In the genomic region with DNA sequence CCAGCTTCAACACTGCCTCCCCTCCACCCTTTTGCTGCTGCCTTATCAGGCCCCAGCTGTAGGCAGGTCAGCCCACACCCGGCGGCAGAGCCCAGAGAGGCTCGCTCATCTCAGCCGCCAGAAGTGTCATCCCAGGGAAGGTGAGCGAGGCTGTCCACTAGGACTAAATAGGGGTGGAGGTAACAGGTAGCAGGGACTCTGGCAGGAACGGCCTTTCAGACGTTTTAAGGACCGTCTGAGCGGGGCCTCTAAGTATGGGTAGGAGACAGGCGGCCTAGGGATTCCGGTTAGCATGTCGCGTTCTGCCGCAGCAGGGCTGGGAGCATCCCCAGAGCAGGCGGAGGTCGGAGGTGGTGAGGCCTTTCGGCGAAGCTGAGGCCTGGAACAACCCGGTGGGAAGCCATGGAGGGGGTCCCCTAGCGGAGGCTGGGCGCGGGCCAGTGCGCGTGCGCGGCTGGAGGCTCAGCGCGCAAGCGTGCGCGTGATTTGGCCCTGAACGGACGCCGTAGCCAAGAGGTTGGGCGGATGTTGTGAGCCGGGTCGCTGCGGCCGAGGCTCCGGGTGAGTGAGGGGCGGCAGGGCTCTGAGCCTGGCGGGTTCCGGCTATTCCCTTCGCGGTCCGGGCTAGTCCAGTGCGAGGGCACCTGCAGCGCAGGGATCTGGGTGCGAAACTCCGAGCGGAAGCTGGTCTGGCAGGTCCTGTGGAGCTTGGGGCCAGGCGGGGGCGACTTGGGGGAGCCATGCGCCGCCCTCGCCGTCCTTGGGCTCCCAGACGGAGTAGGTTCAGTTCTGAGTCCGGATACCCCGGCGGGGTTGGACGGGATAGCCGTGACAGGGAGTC, we compare ENCODE assay signal across 8 cellular contexts. TPM values are rescaled to one million over a fixed set of nuclear protein-coding genes. Genes with fewer than 3 reads are reported as not detected.
DNase-seq lines count a peak whose midpoint lies in the region; ATAC-seq and TF ChIP-seq lines count a peak whose summit lies in the region.

A gene (minus strand): TSS at position 429 of the 841 bp plus-strand sequence. CDS start 783 bp downstream, outside the sequence.
A gene (plus strand): TSS at position 512 of the 841 bp plus-strand sequence. CDS start 1,609 bp downstream, outside the sequence.

- no peaks in the 10 kb centered on the region; the same call in 1 of the 2 replicates for H3K27me3 Mint-ChIP-seq in HFFc6 (ENCODE audit: insufficient read depth)

- peaks cover 5% of the 10 kb centered on the region; the same call in 1 of the 2 replicates for H3K36me3 Mint-ChIP-seq in HFFc6 (ENCODE audit: low read depth)

- H3K36me3 ChIP-seq in Peyer's patch (peaks cover 0 to 5% (median 0%) of the 10 kb centered on the region in 3 donors), rectal smooth muscle tissue (ENCODE audit: control insufficient read depth, insufficient read depth, low read length) (no peaks in the 10 kb centered on the region), aorta (ENCODE audit: control insufficient read depth in 1 of 2, insufficient read depth in 2 of 2, low read length in 1 of 2) (no peaks in the 10 kb centered on the region)

- WGBS in aorta, 2 donors: 3% methylated on average over 56 to 63 of the region's 63 CpGs

- DNase-seq in GM03348 (ENCODE audit: low spot score): peak; percentile 95
- peak; percentile 74 for DNase-seq in HFFc6
- DNase-seq in Peyer's patch: peak; percentile 78 to 95 (median 94)
- peak; percentile 77 for DNase-seq in activated naive CD8-positive, alpha-beta T cell treated with anti-CD3 and anti-CD28 coated beads, Interleukin-2, amount 50 U/mL, for 16 hours (ENCODE audit: low read depth, low spot score)
- DNase-seq in left cardiac atrium: peak; percentile 95
- peak; percentile 93 to 98 for DNase-seq in aorta
- DNase-seq in Kasumi-1 (lab: John Stamatoyannopoulos, UW): no peak

- peak; percentile 52 to 60 for TF ChIP-seq POLR2A in Peyer's patch (IDR thresholded peaks at IDR 0.05)

- intact Hi-C loops in left cardiac atrium (cut with DNase I): no loop called here
- intact Hi-C loops in aorta (cut with DNase I): no loop called here

- H3K27ac ChIP-seq in Peyer's patch: peak within 1 kb of the TSS; percentile 65 to 83 (median 76)
- H3K27ac ChIP-seq in rectal smooth muscle tissue (ENCODE audit: low read depth, low read length): peak within 1 kb of the TSS; percentile 77
- H3K27ac ChIP-seq in aorta (ENCODE audit: low read depth in 1 of 2, low read length in 2 of 2): peak within 1 kb of the TSS in 1 of 2 donors; percentile 34

- H3K4me1 ChIP-seq in Peyer's patch (peaks cover 0 to 42% (median 7%) of the 10 kb centered on the region in 4 donors), rectal smooth muscle tissue (ENCODE audit: control insufficient read depth, insufficient read depth, low read length) (peaks cover 7% of the 10 kb centered on the region), aorta (ENCODE audit: control insufficient read depth in 1 of 2, insufficient read depth in 2 of 2, low read length in 2 of 2) (no peaks in the 10 kb centered on the region)

- peak within 1 kb of the TSS; percentile 95 for H3K4me3 Mint-ChIP-seq in HFFc6

- peaks cover 25% of the 10 kb centered on the region for H3K4me1 Mint-ChIP-seq in HFFc6 (ENCODE audit: low read depth)

- TF ChIP-seq CTCF in HFFc6 (IDR thresholded peaks at IDR 0.05): peak; percentile 37
- peak in 4 of 6 experiments; percentile 24 to 39 (median 34) for TF ChIP-seq CTCF in Peyer's patch (IDR thresholded peaks at IDR 0.05)

- peak within 1 kb of the TSS; percentile 93 for H3K27ac Mint-ChIP-seq in HFFc6

- H3K9ac ChIP-seq in rectal smooth muscle tissue (ENCODE audit: low read length): peak within 1 kb of the TSS; percentile 83

- H3K27me3 ChIP-seq in Peyer's patch (no peaks in the 10 kb centered on the region), rectal smooth muscle tissue (ENCODE audit: control insufficient read depth, insufficient read depth, low read length) (no peaks in the 10 kb centered on the region), aorta (ENCODE audit: control insufficient read depth in 1 of 2, insufficient read depth in 2 of 2, low read length in 1 of 2) (no peaks in the 10 kb centered on the region)

- H3K9me3 Mint-ChIP-seq in HFFc6: no peaks in the 10 kb centered on the region

- H3K4me3 ChIP-seq in Peyer's patch (peak within 1 kb of the TSS; percentile 81 to 93 (median 89)), rectal smooth muscle tissue (ENCODE audit: low read length) (peak within 1 kb of the TSS; percentile 97), aorta (ENCODE audit: low read length in 2 of 2) (peak within 1 kb of the TSS; percentile 42 to 84)

- H3K9me3 ChIP-seq in Peyer's patch (no peaks in the 10 kb centered on the region), aorta (ENCODE audit: control insufficient read depth, low read length) (no peaks in the 10 kb centered on the region)

- ATAC-seq in left cardiac atrium (peak; percentile 72 to 87), aorta (ENCODE audit: low FRiP score) (peak; percentile 90)

RNA-seq across cellular contexts. Expression of the first gene that starts in this region (rescaled TPM):
- total RNA-seq in HFFc6 (2021; fragmentation: NEBNext Ultra II Directional; extraction: Animal tissue kit (Norgen Biotek cat#: 25700)): 1 to 10 TPM; 3.4 to 7.4 (median 4.8) TPM
- total RNA-seq in Peyer's patch (100 to 1,000 TPM in 2 of 4 donors, 10 to 100 TPM in 2; 52.0 to 156 (median 93.3) TPM), left cardiac atrium (10 to 100 TPM in 1 of 2 donors, 1 to 10 TPM in 1; 8.8 to 11.5 TPM), aorta (10 to 100 TPM in 1 of 2 donors, 1 to 10 TPM in 1; 5.3 to 16.9 TPM)
- 10 to 100 TPM in 1 of 2 donors, 1 to 10 TPM in 1; 4.5 to 64.7 TPM for polyA plus RNA-seq in aorta

RNA-seq across cellular contexts. Expression of the second gene that starts in this region (rescaled TPM):
- 10 to 100 TPM; 35.3 to 44.2 (median 39.8) TPM for total RNA-seq in HFFc6 (2021; fragmentation: NEBNext Ultra II Directional; extraction: Animal tissue kit (Norgen Biotek cat#: 25700))
- total RNA-seq in Peyer's patch: 100 to 1,000 TPM in 1 of 4 donors, 10 to 100 TPM in 3; 74.3 to 101 (median 84.3) TPM
- total RNA-seq in left cardiac atrium: 10 to 100 TPM; 39.2 to 44.8 TPM
- total RNA-seq in aorta: 10 to 100 TPM; 34.7 to 38.1 TPM
- polyA plus RNA-seq in aorta: 10 to 100 TPM; 12.5 to 29.8 TPM

Comparison
In these comparisons a context has a peak if more than half of its experiments do, and no peak if none do; other contexts are left out.
1. DNase-seq: peak in GM03348 (single experiment), HFFc6 (single experiment), Peyer's patch (3 of 3), activated naive CD8-positive, alpha-beta T cell treated with anti-CD3 and anti-CD28 coated beads, Interleukin-2, amount 50 U/mL, for 16 hours (single experiment), left cardiac atrium (single experiment) and aorta (2 of 2); none in Kasumi-1 (0 of 2).
2. Peak in every context shown above with its lines, with median percentiles within 50 percentile points of each other: H3K4me3 ChIP-seq.